8 cellular contexts compared by ENCODE assay signal in the genomic region with DNA sequence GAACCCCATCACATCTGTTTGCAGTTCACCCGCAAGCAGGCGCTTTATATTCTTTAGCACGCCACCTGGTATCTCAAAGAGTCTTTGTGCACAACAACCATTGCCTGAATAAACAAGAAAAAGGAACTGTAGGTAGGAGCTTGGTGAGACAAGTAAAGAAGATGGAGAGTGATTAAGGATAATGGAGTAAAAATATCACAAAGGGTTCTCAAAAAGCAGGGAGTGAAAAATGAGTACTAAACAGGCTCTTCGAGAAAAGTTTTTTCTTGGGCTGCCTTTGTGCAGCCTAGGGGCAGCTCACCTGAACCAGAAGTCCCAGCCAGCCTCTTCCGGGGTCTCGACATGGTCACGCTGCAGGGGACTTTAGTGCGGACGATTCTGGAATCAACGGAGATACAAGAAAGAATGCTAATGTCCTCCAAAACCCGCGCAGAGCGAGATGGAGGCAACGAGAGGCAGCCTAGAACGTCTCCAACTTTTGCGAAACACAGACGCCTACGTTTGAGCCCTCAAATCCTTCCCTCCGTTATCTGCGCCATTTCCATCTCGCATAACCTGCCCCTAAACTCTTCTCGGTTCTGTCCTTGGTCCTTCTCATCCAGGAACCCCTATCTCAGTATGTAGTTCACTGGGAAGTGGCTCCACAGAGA. TPM values are rescaled to one million over a fixed set of nuclear protein-coding genes. Genes with fewer than 3 reads are reported as not detected.
DNase-seq lines count a peak whose midpoint lies in the region; TF ChIP-seq lines count a peak whose summit lies in the region.

No MANE protein-coding gene starts in this region.

- peak overlapping the region; percentile 85 to 91 for H3K4me3 Mint-ChIP-seq in H9
- peak overlapping the region; percentile 99 for H3K4me3 Mint-ChIP-seq in activated T-helper 2 cell treated with anti-CD3 and anti-CD28 coated beads, Interferon-gamma antibody, Interleukin-2, Interleukin-4, amounts not matched to agents 10 μg/mL and 5 μg/mL and 100 μg/mL, durations not matched to agents 14 hours and 24 hours and 36 hours (ENCODE audit: low read depth)

- no CpG with 5 or more reads among the region's 22 CpGs for WGBS in H9 (ENCODE audit: extremely low coverage, insufficient read length, low lambda C conversion rate)

- no peaks in the 10 kb centered on the region for H3K27me3 Mint-ChIP-seq in H9 (ENCODE audit: low read depth)
- H3K27me3 Mint-ChIP-seq in activated T-helper 2 cell treated with anti-CD3 and anti-CD28 coated beads, Interferon-gamma antibody, Interleukin-2, Interleukin-4, amounts not matched to agents 10 μg/mL and 5 μg/mL and 100 μg/mL, durations not matched to agents 14 hours and 24 hours and 36 hours (ENCODE audit: low read depth) = no peaks in the 10 kb centered on the region

- H3K4me1 Mint-ChIP-seq in H9 = peaks cover 23 to 26% of the 10 kb centered on the region in 2 experiments
- H3K4me1 Mint-ChIP-seq in activated T-helper 2 cell treated with anti-CD3 and anti-CD28 coated beads, Interferon-gamma antibody, Interleukin-2, Interleukin-4, amounts not matched to agents 10 μg/mL and 5 μg/mL and 100 μg/mL, durations not matched to agents 14 hours and 24 hours and 36 hours (ENCODE audit: low read depth) = peaks cover 31% of the 10 kb centered on the region

- H4K5ac ChIP-seq in H9 (ENCODE audit: insufficient read length, low read depth, low read length) = no peak overlapping the region

- H4K91ac ChIP-seq in H9 (ENCODE audit: insufficient read length, low read depth, low read length) = no peak overlapping the region

- no peak overlapping the region for H3K27ac ChIP-seq in H9 (ENCODE audit: insufficient read length, low read depth, low read length)

- no peaks in the 10 kb centered on the region for H3K79me2 ChIP-seq in H9 (ENCODE audit: insufficient read depth, low read length)

- 0 out of 2 replicates have a peak, but pooled peaks cover 2% of the 10 kb centered on the region for H3K4me1 ChIP-seq in H9 (ENCODE audit: insufficient read depth, low read length)

- H2BK120ac ChIP-seq in H9 (ENCODE audit: low read depth, low read length, poor library complexity, severe bottlenecking) = no peak overlapping the region

- no peak overlapping the region for H2BK15ac ChIP-seq in H9 (ENCODE audit: low read depth, low read length)

- H3K27me3 ChIP-seq in H9 (ENCODE audit: insufficient read depth, low read length) = no peaks in the 10 kb centered on the region

- no peak overlapping the region for H3K56ac ChIP-seq in H9 (ENCODE audit: insufficient read length, low read depth, low read length)

- no peak overlapping the region for H4K8ac ChIP-seq in H9 (replicated peaks; ENCODE audit: insufficient read length, low read depth, low read length)

- H3K4ac ChIP-seq in H9 (ENCODE audit: low read depth, low read length) = no peak overlapping the region

- no peak overlapping the region for H3K14ac ChIP-seq in H9 (ENCODE audit: insufficient read depth, low read length)

- DNase-seq in GM12864 (ENCODE audit: low read depth) = no peak
- DNase-seq in H9 = peak; percentile 40
- peak; percentile 61 for DNase-seq in M059J (ENCODE audit: low read depth)
- DNase-seq in activated T-helper 2 cell treated with anti-CD3 and anti-CD28 coated beads, Interferon-gamma antibody, Interleukin-2, Interleukin-4, amounts not matched to agents 10 μg/mL and 5 μg/mL and 100 μg/mL, durations not matched to agents 14 hours and 24 hours and 36 hours (ENCODE audit: low spot score) = peak; percentile 30
- peak; percentile 74 for DNase-seq in cardiac septum (ENCODE audit: low spot score)
- no peak for DNase-seq in retinal pigment epithelial cell (ENCODE audit: low read depth)
- no peak for DNase-seq in HK-2 (ENCODE audit: unreplicated experiment)
- DNase-seq in GM19238 (ENCODE audit: insufficient read length, low spot score) = no peak

- no peak overlapping the region for H2AFZ ChIP-seq in H9 (ENCODE audit: low read length)

- H3K9me3 Mint-ChIP-seq in H9 = no peaks in the 10 kb centered on the region
- no peaks in the 10 kb centered on the region for H3K9me3 Mint-ChIP-seq in activated T-helper 2 cell treated with anti-CD3 and anti-CD28 coated beads, Interferon-gamma antibody, Interleukin-2, Interleukin-4, amounts not matched to agents 10 μg/mL and 5 μg/mL and 100 μg/mL, durations not matched to agents 14 hours and 24 hours and 36 hours

- TF ChIP-seq CTCF in GM12864 (IDR thresholded peaks at IDR 0.05; ENCODE audit: low read depth, low read length, missing control alignments) = no peak
- TF ChIP-seq CTCF in H9 (conservative IDR thresholded peaks at IDR 0.05) = no peak
- TF ChIP-seq CTCF in retinal pigment epithelial cell (conservative IDR thresholded peaks at IDR 0.05; ENCODE audit: low read depth, low read length) = no peak

- no peak overlapping the region for H2BK5ac ChIP-seq in H9 (ENCODE audit: insufficient read length, low read length)

- peak overlapping the region in 2 of 3 experiments; percentile 38 to 75; a peak in 6 of 7 replicates for H3K27ac Mint-ChIP-seq in H9
- H3K27ac Mint-ChIP-seq in activated T-helper 2 cell treated with anti-CD3 and anti-CD28 coated beads, Interferon-gamma antibody, Interleukin-2, Interleukin-4, amounts not matched to agents 10 μg/mL and 5 μg/mL and 100 μg/mL, durations not matched to agents 14 hours and 24 hours and 36 hours = peak overlapping the region; percentile 85

- H3K23me2 ChIP-seq in H9 (ENCODE audit: insufficient read length, low read depth, low read length, poor library complexity, severe bottlenecking) = peaks cover 3% of the 10 kb centered on the region

- no peaks in the 10 kb centered on the region for H3K9me3 ChIP-seq in H9 (ENCODE audit: control insufficient read depth, low read depth, low read length)

- peaks cover 20 to 41% (median 34%) of the 10 kb centered on the region in 3 experiments; a peak in 6 of 7 replicates for H3K36me3 Mint-ChIP-seq in H9 (ENCODE audit: insufficient read depth in 1 of 3, low read depth in 3 of 3)
- H3K36me3 Mint-ChIP-seq in activated T-helper 2 cell treated with anti-CD3 and anti-CD28 coated beads, Interferon-gamma antibody, Interleukin-2, Interleukin-4, amounts not matched to agents 10 μg/mL and 5 μg/mL and 100 μg/mL, durations not matched to agents 14 hours and 24 hours and 36 hours (ENCODE audit: low read depth) = peaks cover 28% of the 10 kb centered on the region

- no peaks in the 10 kb centered on the region for H3K79me1 ChIP-seq in H9 (ENCODE audit: insufficient read depth, low read depth, low read length, poor library complexity, severe bottlenecking)

- H4K20me1 ChIP-seq in H9 (ENCODE audit: control insufficient read depth, insufficient read depth, insufficient read length) = no peaks in the 10 kb centered on the region

- H2BK12ac ChIP-seq in H9 (ENCODE audit: insufficient read length, low read depth, low read length) = no peak overlapping the region

- H2AK5ac ChIP-seq in H9 (ENCODE audit: insufficient read length, low read length) = no peak overlapping the region

- H3K4me2 ChIP-seq in H9 (ENCODE audit: insufficient read depth, insufficient read length, low read length) = peak overlapping the region; percentile 77

- no peak overlapping the region for H3T11ph ChIP-seq in H9 (ENCODE audit: low read length)

- H3K18ac ChIP-seq in H9 (ENCODE audit: insufficient read length, low read depth, low read length) = no peak overlapping the region

- H3K4me3 ChIP-seq in GM12864 (ENCODE audit: low read depth, low read length) (peak overlapping the region; percentile 62), retinal pigment epithelial cell (ENCODE audit: low read length) (peak overlapping the region; percentile 99)

- peak overlapping the region; percentile 13 for H3K9ac ChIP-seq in H9 (ENCODE audit: extremely low read depth, insufficient read length, low read length)

- intact Hi-C loops in activated T-helper 2 cell treated with anti-CD3 and anti-CD28 coated beads, Interferon-gamma antibody, Interleukin-2, Interleukin-4, amounts not matched to agents 10 μg/mL and 5 μg/mL and 100 μg/mL, durations not matched to agents 14 hours and 24 hours and 36 hours (cut with micrococcal nuclease) = loop anchor here (1.0 to 10.0 kb wide), 4 partner anchors 23 to 79 kb away; partner anchors contain the start of genes GLB1L2 and VPS26B
- intact Hi-C loops in cardiac septum (cut with DNase I) = loop anchor here (2.0 kb wide), 1 partner anchor 28 kb away; the partner anchor contains the start of gene VPS26B

- H2BK20ac ChIP-seq in H9 (ENCODE audit: low read depth, low read length, poor library complexity, severe bottlenecking) = no peak overlapping the region

- H3K23ac ChIP-seq in H9 (ENCODE audit: insufficient read length, low read depth, low read length) = no peak overlapping the region

RNA-seq across cellular contexts. Expression of gene THYN1, which starts 0.5 kb away (rescaled TPM):
- total RNA-seq in H9 (2021) = 97.0 and 101 TPM in 2 replicates
- total RNA-seq in M059J (2014; rRNA removed; shearing (Covaris generic)) = 71.5 and 74.3 TPM in 2 replicates
- 55.6 and 60.8 TPM in 2 replicates for total RNA-seq in activated T-helper 2 cell treated with anti-CD3 and anti-CD28 coated beads, Interferon-gamma antibody, Interleukin-2, Interleukin-4, amounts not matched to agents 10 μg/mL and 5 μg/mL and 100 μg/mL, durations not matched to agents 14 hours and 24 hours and 36 hours
- 32.9 TPM for total RNA-seq in cardiac septum

RNA-seq across cellular contexts. Expression of gene ACAD8, which starts 0.7 kb away (rescaled TPM):
- total RNA-seq in H9 (2021) (43.3 and 46.8 TPM in 2 replicates), cardiac septum (33.9 TPM)
- total RNA-seq in M059J (2014; rRNA removed; shearing (Covaris generic)) = 11.6 and 12.0 TPM in 2 replicates
- 27.3 and 27.7 TPM in 2 replicates for total RNA-seq in activated T-helper 2 cell treated with anti-CD3 and anti-CD28 coated beads, Interferon-gamma antibody, Interleukin-2, Interleukin-4, amounts not matched to agents 10 μg/mL and 5 μg/mL and 100 μg/mL, durations not matched to agents 14 hours and 24 hours and 36 hours

RNA-seq across cellular contexts. Expression of gene GLB1L3, which starts 23.5 kb away (rescaled TPM):
- 11.2 and 11.7 TPM in 2 replicates for total RNA-seq in H9 (2021)
- total RNA-seq in M059J (2014; rRNA removed; shearing (Covaris generic)) = not detected in 2 replicates
- 14.5 and 15.4 TPM in 2 replicates for total RNA-seq in activated T-helper 2 cell treated with anti-CD3 and anti-CD28 coated beads, Interferon-gamma antibody, Interleukin-2, Interleukin-4, amounts not matched to agents 10 μg/mL and 5 μg/mL and 100 μg/mL, durations not matched to agents 14 hours and 24 hours and 36 hours
- not detected for total RNA-seq in cardiac septum

RNA-seq across cellular contexts. Expression of gene VPS26B, which starts 28.2 kb away (rescaled TPM):
- total RNA-seq in H9 (2021) (27.5 and 28.1 TPM in 2 replicates), cardiac septum (39.5 TPM)
- 22.6 and 33.7 TPM in 2 replicates for total RNA-seq in M059J (2014; rRNA removed; shearing (Covaris generic))
- total RNA-seq in activated T-helper 2 cell treated with anti-CD3 and anti-CD28 coated beads, Interferon-gamma antibody, Interleukin-2, Interleukin-4, amounts not matched to agents 10 μg/mL and 5 μg/mL and 100 μg/mL, durations not matched to agents 14 hours and 24 hours and 36 hours = 41.7 and 43.8 TPM in 2 replicates

RNA-seq across cellular contexts. Expression of gene NCAPD3, which starts 28.9 kb away (rescaled TPM):
- total RNA-seq in H9 (2021) (52.2 and 53.1 TPM in 2 replicates), cardiac septum (17.5 TPM)
- 47.7 and 69.1 TPM in 2 replicates for total RNA-seq in M059J (2014; rRNA removed; shearing (Covaris generic))
- total RNA-seq in activated T-helper 2 cell treated with anti-CD3 and anti-CD28 coated beads, Interferon-gamma antibody, Interleukin-2, Interleukin-4, amounts not matched to agents 10 μg/mL and 5 μg/mL and 100 μg/mL, durations not matched to agents 14 hours and 24 hours and 36 hours = 98.2 and 99.9 TPM in 2 replicates

Comparison
In these comparisons a context has a peak if more than half of its experiments do, and no peak if none do; other contexts are left out.
1. DNase-seq: peak in H9 (single experiment), M059J (single experiment), activated T-helper 2 cell treated with anti-CD3 and anti-CD28 coated beads, Interferon-gamma antibody, Interleukin-2, Interleukin-4, amounts not matched to agents 10 μg/mL and 5 μg/mL and 100 μg/mL, durations not matched to agents 14 hours and 24 hours and 36 hours (single experiment) and cardiac septum (single experiment); none in GM12864 (single experiment), retinal pigment epithelial cell (single experiment), HK-2 (single experiment) and GM19238 (single experiment).
2. RNA of gene GLB1L3, which starts 23.5 kb away (total RNA-seq): 14.5 to 15.4 TPM in activated T-helper 2 cell treated with anti-CD3 and anti-CD28 coated beads, Interferon-gamma antibody, Interleukin-2, Interleukin-4, amounts not matched to agents 10 μg/mL and 5 μg/mL and 100 μg/mL, durations not matched to agents 14 hours and 24 hours and 36 hours and 11.2 to 11.7 TPM in H9; not detected in M059J and not detected in cardiac septum (single experiment); every median in the first group is over 10 times any median in the second.